ENCODE assay signal across 8 cellular contexts in genomic region chr4:124712417-124713212, GRCh38. TPM values are rescaled to one million over a fixed set of nuclear protein-coding genes. Genes with fewer than 3 reads are reported as not detected.
DNase-seq lines count a peak whose midpoint lies in the region; ATAC-seq lines count a peak whose summit lies in the region.

Gene ANKRD50 (minus strand): TSS chr4:124712732. CDS start chr4:124710511, 2,221 bp downstream.

- no peaks in the 10 kb centered on the region for H3K36me3 ChIP-seq in CD8-positive, alpha-beta memory T cell (ENCODE audit: insufficient read depth, low read length)

- DNase-seq in CD8-positive, alpha-beta memory T cell = peak; percentile 33 to 72 (median 52)
- DNase-seq in HK-2 (ENCODE audit: unreplicated experiment) = peak; percentile 92
- peak; percentile 72 for DNase-seq in NCI-H82 treated with DMSO at 0.1 percent for 48 hours (lab: John Stamatoyannopoulos, UW; ENCODE audit: unreplicated experiment)
- peak; percentile 55 for DNase-seq in activated CD8-positive, alpha-beta memory T cell treated with anti-CD3 and anti-CD28 coated beads, Interleukin-2, amount 10 ng/mL, durations not matched to agents 7 days and 5 days
- DNase-seq in mesenteric fat pad (ENCODE audit: low spot score) = peak; percentile 95
- DNase-seq in stimulated activated CD8-positive, alpha-beta memory T cell treated with anti-CD3 and anti-CD28 coated beads, Interleukin-12 subunit alpha, Interleukin-12 subunit beta, amount 100 ng/mL, for 4 hours (ENCODE audit: low read depth) = peak; percentile 52

- peaks cover 0 to 7% (median 0%) of the 10 kb centered on the region in 5 donors for H3K9me3 Mint-ChIP-seq in CD8-positive, alpha-beta memory T cell
- H3K9me3 Mint-ChIP-seq in activated CD8-positive, alpha-beta memory T cell treated with anti-CD3 and anti-CD28 coated beads, Interleukin-2, amount 10 ng/mL, durations not matched to agents 7 days and 5 days (ENCODE audit: low read depth) = no peaks in the 10 kb centered on the region

- peak within 1 kb of the TSS in 6 of 8 donors; percentile 9 to 88 (median 52) for H3K27ac Mint-ChIP-seq in CD8-positive, alpha-beta memory T cell
- no peak within 1 kb of the TSS for H3K27ac Mint-ChIP-seq in activated CD8-positive, alpha-beta memory T cell treated with anti-CD3 and anti-CD28 coated beads, Interleukin-2, amount 10 ng/mL, durations not matched to agents 7 days and 5 days

- H3K27ac ChIP-seq in CD8-positive, alpha-beta memory T cell (ENCODE audit: low read depth, low read length) = peak within 1 kb of the TSS; percentile 28

- ATAC-seq in GM19463 (IDR thresholded peaks at IDR 0.05; ENCODE audit: unreplicated experiment) = peak; percentile 63
- peak; percentile 81 for ATAC-seq in activated CD8-positive, alpha-beta memory T cell treated with anti-CD3 and anti-CD28 coated beads, Interleukin-2, amount 10 ng/mL, durations not matched to agents 7 days and 5 days

- peaks cover 1 to 18% of the 10 kb centered on the region in 2 donors for H3K27me3 Mint-ChIP-seq in CD8-positive, alpha-beta memory T cell
- peaks cover 11% of the 10 kb centered on the region for H3K27me3 Mint-ChIP-seq in activated CD8-positive, alpha-beta memory T cell treated with anti-CD3 and anti-CD28 coated beads, Interleukin-2, amount 10 ng/mL, durations not matched to agents 7 days and 5 days

- peak within 1 kb of the TSS; percentile 53 for H3K4me3 ChIP-seq in CD8-positive, alpha-beta memory T cell (ENCODE audit: low read length)

- H3K4me3 Mint-ChIP-seq in CD8-positive, alpha-beta memory T cell = peak within 1 kb of the TSS; percentile 83 to 92 (median 88)
- peak within 1 kb of the TSS; percentile 74 for H3K4me3 Mint-ChIP-seq in activated CD8-positive, alpha-beta memory T cell treated with anti-CD3 and anti-CD28 coated beads, Interleukin-2, amount 10 ng/mL, durations not matched to agents 7 days and 5 days

- no peaks in the 10 kb centered on the region for H3K36me3 Mint-ChIP-seq in CD8-positive, alpha-beta memory T cell
- H3K36me3 Mint-ChIP-seq in activated CD8-positive, alpha-beta memory T cell treated with anti-CD3 and anti-CD28 coated beads, Interleukin-2, amount 10 ng/mL, durations not matched to agents 7 days and 5 days = no peaks in the 10 kb centered on the region

- no peaks in the 10 kb centered on the region for H3K27me3 ChIP-seq in CD8-positive, alpha-beta memory T cell (ENCODE audit: insufficient read depth, low read length, poor library complexity, severe bottlenecking)

- H3K4me1 Mint-ChIP-seq in CD8-positive, alpha-beta memory T cell = peaks cover 8 to 9% (median 8%) of the 10 kb centered on the region in 3 donors
- H3K4me1 Mint-ChIP-seq in activated CD8-positive, alpha-beta memory T cell treated with anti-CD3 and anti-CD28 coated beads, Interleukin-2, amount 10 ng/mL, durations not matched to agents 7 days and 5 days = peaks cover 3% of the 10 kb centered on the region

- in situ Hi-C loops in endometrial microvascular endothelial cells (cut with HindIII; ENCODE audit: inconsistent ontology term, low pct_unique_long_range_greater_than_20kb, low sequenced_read_pairs) = loop anchor here (25.0 kb wide), 1 partner anchor 225 kb away; no protein-coding TSS in a partner anchor

- CTCF ChIA-PET in CD8-positive, alpha-beta memory T cell (lab: Charles Lee) = no interaction called here
- CTCF ChIA-PET in activated CD8-positive, alpha-beta memory T cell treated with anti-CD3 and anti-CD28 coated beads, Interleukin-2, amount 10 ng/mL, durations not matched to agents 7 days and 5 days (lab: Charles Lee) = no interaction called here

- H3K9me3 ChIP-seq in CD8-positive, alpha-beta memory T cell (ENCODE audit: low read length) = no peaks in the 10 kb centered on the region

- POLR2A ChIA-PET in CD8-positive, alpha-beta memory T cell (lab: Charles Lee) = no interaction called here

- H3K4me1 ChIP-seq in CD8-positive, alpha-beta memory T cell (ENCODE audit: insufficient read depth, low read length) = peaks cover 9% of the 10 kb centered on the region

RNA-seq across cellular contexts. Expression of gene ANKRD50, which starts in this region (rescaled TPM):
- under 1 TPM; 0.15 to 0.20 TPM for total RNA-seq in CD8-positive, alpha-beta memory T cell
- polyA plus RNA-seq in CD8-positive, alpha-beta memory T cell = 0.16 TPM
- total RNA-seq in activated CD8-positive, alpha-beta memory T cell treated with anti-CD3 and anti-CD28 coated beads, Interleukin-2, amount 10 ng/mL, durations not matched to agents 7 days and 5 days = under 1 TPM; 0.14 to 0.15 TPM
- total RNA-seq in endometrial microvascular endothelial cells (ENCODE audit: inconsistent ontology term) (67.4 TPM), mesenteric fat pad (11.7 TPM)

Comparison
In these comparisons a context has a peak if more than half of its experiments do, and no peak if none do; other contexts are left out.
1. Peak in every context shown above with its lines: DNase-seq, ATAC-seq, H3K4me3 ChIP-seq and H3K27ac ChIP-seq.
2. RNA of gene ANKRD50 (total RNA-seq): 67.4 TPM in endometrial microvascular endothelial cells (single experiment) and 11.7 TPM in mesenteric fat pad (single experiment); 0.15 to 0.20 TPM in CD8-positive, alpha-beta memory T cell and 0.14 to 0.15 TPM in activated CD8-positive, alpha-beta memory T cell treated with anti-CD3 and anti-CD28 coated beads, Interleukin-2, amount 10 ng/mL, durations not matched to agents 7 days and 5 days; every median in the first group is over 10 times any median in the second.
3. Peak in DNase-seq, H3K4me3 ChIP-seq and H3K27ac ChIP-seq in CD8-positive, alpha-beta memory T cell; RNA of the gene not detected or under 1 TPM.
4. Peak in DNase-seq and ATAC-seq in activated CD8-positive, alpha-beta memory T cell treated with anti-CD3 and anti-CD28 coated beads, Interleukin-2, amount 10 ng/mL, durations not matched to agents 7 days and 5 days; RNA of the gene not detected or under 1 TPM.